20 cellular contexts compared by ENCODE assay signal in genomic region chr22:36296690-36297089, GRCh38.
"Had no signal": no experiment of that assay in that cellular context is flagged by ENCODE, and none has a peak within 500 bp of the region (broad histone marks: within the 10 kb centered on the region; RNA-seq: fewer than 3 reads in every experiment).

No MANE protein-coding gene starts in this region.

- H3K9me3 Mint-ChIP-seq: natural killer cell treated with Interleukin-12 subunit alpha and Interleukin-12 subunit beta and Interleukin-15 and Interleukin-18, amount 100 ng/mL, for 72 hours had no signal

- H3K27ac Mint-ChIP-seq: activated CD8-positive, alpha-beta memory T cell treated with anti-CD3 and anti-CD28 coated beads, Interleukin-2, amount 10 ng/mL, durations not matched to agents 7 days and 5 days had no signal

- H3K27me3 Mint-ChIP-seq: activated CD8-positive, alpha-beta memory T cell treated with anti-CD3 and anti-CD28 coated beads, Interleukin-2, amount 10 ng/mL, durations not matched to agents 7 days and 5 days; natural killer cell treated with Interleukin-12 subunit alpha and Interleukin-12 subunit beta and Interleukin-15 and Interleukin-18, amount 100 ng/mL, for 72 hours; stimulated activated naive CD8-positive, alpha-beta T cell treated with anti-CD3 and anti-CD28 coated beads, Interleukin-15, amount 100 ng/mL, for 72 hours had no signal

- H3K9me3 ChIP-seq: body of pancreas, mucosa of descending colon, prostate gland, thoracic aorta had no signal

- H3K27ac ChIP-seq: body of pancreas, prostate gland, thoracic aorta had no signal

- ATAC-seq: activated CD4-positive, CD25-positive, alpha-beta regulatory T cell treated with anti-CD3 and anti-CD28 coated beads, Interleukin-2, amount 50 U/mL, for 24 hours; activated CD8-positive, alpha-beta memory T cell treated with anti-CD3 and anti-CD28 coated beads, Interleukin-2, amount 10 ng/mL, durations not matched to agents 7 days and 5 days; body of pancreas; esophagus mucosa; left cardiac atrium; mucosa of descending colon; natural killer cell treated with Interleukin-12 subunit alpha and Interleukin-12 subunit beta and Interleukin-15 and Interleukin-18, amount 100 ng/mL, for 72 hours; stimulated activated naive CD8-positive, alpha-beta T cell treated with anti-CD3 and anti-CD28 coated beads, Interleukin-15, amount 100 ng/mL, for 72 hours had no signal

- H3K4me1 ChIP-seq: body of pancreas had no signal

- H3K4me3 ChIP-seq: body of pancreas, lung, mucosa of descending colon, prostate gland, thoracic aorta had no signal

- DNase-seq: activated CD8-positive, alpha-beta memory T cell treated with anti-CD3 and anti-CD28 coated beads, Interleukin-2, amount 10 ng/mL, durations not matched to agents 7 days and 5 days; activated gamma-delta T cell treated with Interleukin-2 at 50 U/mL for 16 hours; activated T-cell treated with anti-CD3 and anti-CD28 coated beads, Interleukin-2, amount 50 U/mL, for 48 hours; body of pancreas; cerebellar nuclear complex; dermis blood vessel endothelial cell; immature natural killer cell; left cardiac atrium; occipital lobe; stimulated activated CD4-positive, alpha-beta T cell treated with anti-CD3 and anti-CD28 coated beads, Interleukin-4, amount 100 ng/mL, for 1 hour; stimulated activated CD8-positive, alpha-beta memory T cell treated with anti-CD3 and anti-CD28 coated beads, Interleukin-4, amount 100 ng/mL, for 48 hours; stimulated activated naive CD8-positive, alpha-beta T cell treated with anti-CD3 and anti-CD28 coated beads, Interleukin-15, amount 100 ng/mL, for 72 hours; T-helper 2 cell had no signal

- H3K4me3 Mint-ChIP-seq: activated CD8-positive, alpha-beta memory T cell treated with anti-CD3 and anti-CD28 coated beads, Interleukin-2, amount 10 ng/mL, durations not matched to agents 7 days and 5 days; immature natural killer cell; natural killer cell treated with Interleukin-12 subunit alpha and Interleukin-12 subunit beta and Interleukin-15 and Interleukin-18, amount 100 ng/mL, for 72 hours; stimulated activated naive CD8-positive, alpha-beta T cell treated with anti-CD3 and anti-CD28 coated beads, Interleukin-15, amount 100 ng/mL, for 72 hours had no signal

- H3K27me3 ChIP-seq: body of pancreas had no signal
